ENCODE assay signal across 8 cellular contexts in genomic region chr2:91659921-91660275, GRCh38.
DNase-seq lines count a peak whose midpoint lies in the region; ATAC-seq and TF ChIP-seq lines count a peak whose summit lies in the region.
"Not testable (repeated sequence)": the region's sequence is repeated elsewhere in the genome, so short reads cannot be mapped to it uniquely, and the experiment has no call there.

No MANE protein-coding gene starts in this region.

- peak overlapping the region; percentile 27; the same call in 1 of the 2 replicates for H3K27ac ChIP-seq in C4-2B
- H3K27ac ChIP-seq in esophagus squamous epithelium, right lobe of liver: not testable (repeated sequence)

- DNase-seq in MG63 (peak; percentile 39), right lobe of liver (peak; percentile 28 to 49 (median 42)), retina (peak; percentile 63)
- peak; percentile 54 for DNase-seq in activated effector memory CD4-positive, alpha-beta T cell treated with anti-CD3 and anti-CD28 coated beads, Interleukin-2, amount 50 U/mL, for 16 hours
- DNase-seq in esophagus squamous epithelium (lab: John Stamatoyannopoulos, UW): not testable (repeated sequence)

- ATAC-seq in GM19438 (IDR thresholded peaks at IDR 0.05; ENCODE audit: low read depth, unreplicated experiment): peak; percentile 100
- peak; percentile 100 for ATAC-seq in HG02852 (IDR thresholded peaks at IDR 0.05; ENCODE audit: unreplicated experiment)
- ATAC-seq in right lobe of liver: peak; percentile 96 to 100 (median 98)

- TF ChIP-seq CTCF in C4-2B (conservative IDR thresholded peaks at IDR 0.05); esophagus squamous epithelium (IDR thresholded peaks at IDR 0.05); right lobe of liver (IDR thresholded peaks at IDR 0.05): not testable (repeated sequence)

- not testable (repeated sequence) for H3K27me3 ChIP-seq in MG63, esophagus squamous epithelium, right lobe of liver

- no CpG with 5 or more reads among the region's 34 CpGs for WGBS in esophagus squamous epithelium, 2 donors
- 5% methylated on average over 4 of the region's 34 CpGs for WGBS in right lobe of liver (ENCODE audit: insufficient coverage, low coverage, low lambda C conversion rate, missing lambda C conversion rate)

- H3K9me3 ChIP-seq in MG63, esophagus squamous epithelium, right lobe of liver: not testable (repeated sequence)

- not testable (repeated sequence) for H3K4me1 ChIP-seq in esophagus squamous epithelium, right lobe of liver

- not testable (repeated sequence) for H3K36me3 ChIP-seq in MG63, esophagus squamous epithelium, right lobe of liver

- H3K4me3 ChIP-seq in MG63 (peak overlapping the region; percentile 44), esophagus squamous epithelium (peak overlapping the region in 3 of 4 donors; percentile 46 to 51 (median 49)), right lobe of liver (peak overlapping the region in 1 of 3 donors; percentile 44)

- intact Hi-C loops in esophagus squamous epithelium (cut with DNase I); right lobe of liver (cut with DNase I): not testable (repeated sequence)

- not testable (repeated sequence) for TF ChIP-seq POLR2A in esophagus squamous epithelium (IDR thresholded peaks at IDR 0.05); right lobe of liver (IDR thresholded peaks at IDR 0.05)
